In genomic region chr14:77044776-77045569, GRCh38 we compare ENCODE assay signal across 9 cellular contexts. TPM values are rescaled to one million over a fixed set of nuclear protein-coding genes. Genes with fewer than 3 reads are reported as not detected.
A peak's percentile ranks its signal among the peaks of the same experiment; 100 is the strongest.
DNase-seq lines count a peak whose midpoint lies in the region; ATAC-seq and TF ChIP-seq lines count a peak whose summit lies in the region.
"Had no signal": no experiment of that assay in that cellular context is flagged by ENCODE, and none has a peak within 500 bp of the region (broad histone marks: within the 10 kb centered on the region; RNA-seq: fewer than 3 reads in every experiment).

No MANE protein-coding gene starts in this region.

- H3K36me3 ChIP-seq in muscle layer of duodenum (ENCODE audit: control insufficient read depth in 1 of 2, insufficient read depth in 2 of 2, low read length in 2 of 2): peaks cover 0 to 10% of the 10 kb centered on the region in 2 donors
- H3K36me3 ChIP-seq in uterus: no peaks in the 10 kb centered on the region

- H3K4me1 ChIP-seq in muscle layer of duodenum (ENCODE audit: control insufficient read depth in 1 of 2, insufficient read depth in 2 of 2, low read length in 2 of 2): peaks cover 49 to 56% of the 10 kb centered on the region in 2 donors
- peaks cover 44 to 45% of the 10 kb centered on the region in 2 donors for H3K4me1 ChIP-seq in uterus

- H3K27ac Mint-ChIP-seq in activated CD4-positive, alpha-beta T cell treated with anti-CD3 and anti-CD28 coated beads, Interleukin-2, amount 10 ng/mL, durations not matched to agents 7 days and 5 days: peak overlapping the region; percentile 74
- no peak overlapping the region for H3K27ac Mint-ChIP-seq in activated CD4-positive, alpha-beta T cell treated with anti-CD3 and anti-CD28 coated beads for 36 hours
- peak overlapping the region in 1 of 2 donors; percentile 84 for H3K27ac Mint-ChIP-seq in stimulated activated naive CD8-positive, alpha-beta T cell treated with anti-CD3 and anti-CD28 coated beads, Interleukin-15, amount 100 ng/mL, for 72 hours

- peaks cover 68% of the 10 kb centered on the region for H3K4me1 Mint-ChIP-seq in activated CD4-positive, alpha-beta T cell treated with anti-CD3 and anti-CD28 coated beads, Interleukin-2, amount 10 ng/mL, durations not matched to agents 7 days and 5 days
- peaks cover 66% of the 10 kb centered on the region for H3K4me1 Mint-ChIP-seq in activated CD4-positive, alpha-beta T cell treated with anti-CD3 and anti-CD28 coated beads for 36 hours
- peaks cover 66% of the 10 kb centered on the region for H3K4me1 Mint-ChIP-seq in stimulated activated naive CD8-positive, alpha-beta T cell treated with anti-CD3 and anti-CD28 coated beads, Interleukin-15, amount 100 ng/mL, for 72 hours

- no peak for TF ChIP-seq POLR2A in uterus (IDR thresholded peaks at IDR 0.05)

- H3K27ac ChIP-seq in muscle layer of duodenum (ENCODE audit: low read length) (peak overlapping the region; percentile 96), uterus (peak overlapping the region; percentile 94 to 100)

- intact Hi-C loops in activated CD4-positive, alpha-beta T cell treated with anti-CD3 and anti-CD28 coated beads for 36 hours (cut with DNase I, micrococcal nuclease): loop anchor here (5.0 kb wide), 3 partner anchors 52 to 412 kb away; partner anchors contain the start of genes AHSA1 (in 1 of the 2), CIPC (in 1 of the 2) and VIPAS39 (in 1 of the 2)
- intact Hi-C loops in uterus (cut with DNase I; ENCODE audit: low total_unique reads): no loop called here

- H3K4me3 Mint-ChIP-seq in activated CD4-positive, alpha-beta T cell treated with anti-CD3 and anti-CD28 coated beads, Interleukin-2, amount 10 ng/mL, durations not matched to agents 7 days and 5 days: no peak overlapping the region
- no peak overlapping the region for H3K4me3 Mint-ChIP-seq in activated CD4-positive, alpha-beta T cell treated with anti-CD3 and anti-CD28 coated beads for 36 hours
- no peak overlapping the region for H3K4me3 Mint-ChIP-seq in stimulated activated naive CD8-positive, alpha-beta T cell treated with anti-CD3 and anti-CD28 coated beads, Interleukin-15, amount 100 ng/mL, for 72 hours
- H3K4me3 Mint-ChIP-seq: activated T-cell treated with anti-CD3 and anti-CD28 coated beads, Interleukin-2, amount 50 U/mL, for 4 hours had no signal

- no peak for ATAC-seq in activated CD4-positive, alpha-beta T cell treated with anti-CD3 and anti-CD28 coated beads for 36 hours
- no peak for ATAC-seq in stimulated activated naive CD8-positive, alpha-beta T cell treated with anti-CD3 and anti-CD28 coated beads, Interleukin-15, amount 100 ng/mL, for 72 hours
- no peak for ATAC-seq in HG02678 (IDR thresholded peaks at IDR 0.05; ENCODE audit: unreplicated experiment)
- ATAC-seq: activated T-cell treated with anti-CD3 and anti-CD28 coated beads, Interleukin-2, amount 50 U/mL, for 4 hours had no signal

- no peaks in the 10 kb centered on the region for H3K27me3 Mint-ChIP-seq in activated CD4-positive, alpha-beta T cell treated with anti-CD3 and anti-CD28 coated beads, Interleukin-2, amount 10 ng/mL, durations not matched to agents 7 days and 5 days
- H3K27me3 Mint-ChIP-seq in activated CD4-positive, alpha-beta T cell treated with anti-CD3 and anti-CD28 coated beads for 36 hours: no peaks in the 10 kb centered on the region
- no peaks in the 10 kb centered on the region for H3K27me3 Mint-ChIP-seq in stimulated activated naive CD8-positive, alpha-beta T cell treated with anti-CD3 and anti-CD28 coated beads, Interleukin-15, amount 100 ng/mL, for 72 hours

- DNase-seq in activated CD4-positive, alpha-beta T cell treated with anti-CD3 and anti-CD28 coated beads, Interleukin-2, amount 10 ng/mL, durations not matched to agents 7 days and 5 days: no peak
- DNase-seq in activated CD4-positive, alpha-beta T cell treated with anti-CD3 and anti-CD28 coated beads for 36 hours: no peak
- peak; percentile 52 for DNase-seq in epithelial cell of esophagus (ENCODE audit: low read depth)
- DNase-seq in uterus: peak; percentile 79 to 88
- DNase-seq in stimulated activated naive CD8-positive, alpha-beta T cell treated with anti-CD3 and anti-CD28 coated beads, Interleukin-15, amount 100 ng/mL, for 72 hours: no peak
- no peak for DNase-seq in activated T-cell treated with anti-CD3 and anti-CD28 coated beads, Interleukin-2, amount 50 U/mL, for 1 hour
- DNase-seq: activated T-cell treated with anti-CD3 and anti-CD28 coated beads, Interleukin-2, amount 50 U/mL, for 4 hours had no signal

- H3K36me3 Mint-ChIP-seq in activated CD4-positive, alpha-beta T cell treated with anti-CD3 and anti-CD28 coated beads, Interleukin-2, amount 10 ng/mL, durations not matched to agents 7 days and 5 days (ENCODE audit: low read depth): no peaks in the 10 kb centered on the region
- H3K36me3 Mint-ChIP-seq in activated CD4-positive, alpha-beta T cell treated with anti-CD3 and anti-CD28 coated beads for 36 hours (ENCODE audit: low read depth): no peaks in the 10 kb centered on the region

- H3K9me3 Mint-ChIP-seq in activated CD4-positive, alpha-beta T cell treated with anti-CD3 and anti-CD28 coated beads, Interleukin-2, amount 10 ng/mL, durations not matched to agents 7 days and 5 days: no peaks in the 10 kb centered on the region
- H3K9me3 Mint-ChIP-seq in activated CD4-positive, alpha-beta T cell treated with anti-CD3 and anti-CD28 coated beads for 36 hours (ENCODE audit: low read depth): no peaks in the 10 kb centered on the region
- no peaks in the 10 kb centered on the region for H3K9me3 Mint-ChIP-seq in stimulated activated naive CD8-positive, alpha-beta T cell treated with anti-CD3 and anti-CD28 coated beads, Interleukin-15, amount 100 ng/mL, for 72 hours
- H3K9me3 Mint-ChIP-seq: activated T-cell treated with anti-CD3 and anti-CD28 coated beads, Interleukin-2, amount 50 U/mL, for 4 hours had no signal

- H3K4me3 ChIP-seq in epithelial cell of esophagus (ENCODE audit: low read length) (no peak overlapping the region), muscle layer of duodenum (ENCODE audit: low read depth in 1 of 2, low read length in 2 of 2) (no peak overlapping the region), uterus (no peak overlapping the region)

- POLR2A ChIA-PET in activated CD4-positive, alpha-beta T cell treated with anti-CD3 and anti-CD28 coated beads, Interleukin-2, amount 10 ng/mL, durations not matched to agents 7 days and 5 days (lab: Charles Lee): no interaction called here
- POLR2A ChIA-PET in activated CD4-positive, alpha-beta T cell treated with anti-CD3 and anti-CD28 coated beads for 36 hours (lab: Charles Lee): no interaction called here

- TF ChIP-seq CTCF in epithelial cell of esophagus (IDR thresholded peaks at IDR 0.05; ENCODE audit: insufficient read depth, low read depth, low read length, missing control alignments): no peak
- TF ChIP-seq CTCF in uterus (IDR thresholded peaks at IDR 0.05): peak in 1 of 4 experiments; percentile 0

- H3K27me3 ChIP-seq in muscle layer of duodenum (ENCODE audit: low read depth, low read length) (no peaks in the 10 kb centered on the region), uterus (no peaks in the 10 kb centered on the region)

- CTCF ChIA-PET in activated CD4-positive, alpha-beta T cell treated with anti-CD3 and anti-CD28 coated beads, Interleukin-2, amount 10 ng/mL, durations not matched to agents 7 days and 5 days (lab: Charles Lee): interaction anchor here (0.6 to 6.9 kb wide), 8 partner anchors 8 to 131 kb away, joined by 3 to 40 read pairs (median 4); no protein-coding TSS in a partner anchor
- CTCF ChIA-PET in activated CD4-positive, alpha-beta T cell treated with anti-CD3 and anti-CD28 coated beads for 36 hours (lab: Charles Lee): interaction anchor here (0.9 to 6.0 kb wide), 11 partner anchors 9 to 173 kb away, joined by 3 to 34 read pairs (median 4); no protein-coding TSS in a partner anchor

- H3K9me3 ChIP-seq in muscle layer of duodenum (ENCODE audit: control insufficient read depth in 1 of 2, low read length in 2 of 2) (no peaks in the 10 kb centered on the region), uterus (no peaks in the 10 kb centered on the region)

RNA-seq across cellular contexts. Expression of gene IRF2BPL, which starts 16.5 kb away (rescaled TPM):
- total RNA-seq in activated CD4-positive, alpha-beta T cell treated with anti-CD3 and anti-CD28 coated beads, Interleukin-2, amount 10 ng/mL, durations not matched to agents 7 days and 5 days: 10 to 100 TPM; 26.0 to 29.9 TPM
- 10 to 100 TPM; 34.3 to 40.1 TPM for total RNA-seq in activated CD4-positive, alpha-beta T cell treated with anti-CD3 and anti-CD28 coated beads for 36 hours
- 10 to 100 TPM; 15.6 to 60.8 (median 36.6) TPM for total RNA-seq in uterus

RNA-seq across cellular contexts. Expression of gene CIPC, which starts 53.1 kb away (rescaled TPM):
- 10 to 100 TPM; 14.4 to 15.1 TPM for total RNA-seq in activated CD4-positive, alpha-beta T cell treated with anti-CD3 and anti-CD28 coated beads, Interleukin-2, amount 10 ng/mL, durations not matched to agents 7 days and 5 days
- total RNA-seq in activated CD4-positive, alpha-beta T cell treated with anti-CD3 and anti-CD28 coated beads for 36 hours: 1 to 10 TPM; 8.6 to 10.0 TPM
- 10 to 100 TPM in 3 of 4 donors, 1 to 10 TPM in 1; 8.2 to 71.8 (median 28.1) TPM for total RNA-seq in uterus

Comparison
In these comparisons a context has a peak if more than half of its experiments do, and no peak if none do; other contexts are left out.
1. DNase-seq: peak in epithelial cell of esophagus (single experiment) and uterus (2 of 2); none in activated CD4-positive, alpha-beta T cell treated with anti-CD3 and anti-CD28 coated beads, Interleukin-2, amount 10 ng/mL, durations not matched to agents 7 days and 5 days (single experiment), activated CD4-positive, alpha-beta T cell treated with anti-CD3 and anti-CD28 coated beads for 36 hours (single experiment), stimulated activated naive CD8-positive, alpha-beta T cell treated with anti-CD3 and anti-CD28 coated beads, Interleukin-15, amount 100 ng/mL, for 72 hours (0 of 2) and activated T-cell treated with anti-CD3 and anti-CD28 coated beads, Interleukin-2, amount 50 U/mL, for 1 hour (single experiment).